ENCODE assay signal across 9 cellular contexts in genomic region chr19:38506723-38507550, GRCh38.
DNase-seq lines count a peak whose midpoint lies in the region; ATAC-seq and TF ChIP-seq lines count a peak whose summit lies in the region.
"Had no signal": no experiment of that assay in that cellular context is flagged by ENCODE, and none has a peak within 500 bp of the region (broad histone marks: within the 10 kb centered on the region; RNA-seq: fewer than 3 reads in every experiment).

No MANE protein-coding gene starts in this region.

- intact Hi-C loops in natural killer cell (cut with micrococcal nuclease): loop anchor here (5.0 kb wide), 1 partner anchor 105 kb away; the partner anchor contains the start of gene FAM98C
- intact Hi-C loops in upper lobe of right lung (cut with DNase I): no loop called here

- H3K4me3 ChIP-seq in H7 (ENCODE audit: insufficient read depth, low read depth, low read length) (peak overlapping the region; percentile 23), upper lobe of right lung (no peak overlapping the region)

- DNase-seq in COLO668 (lab: John Stamatoyannopoulos, UW; ENCODE audit: unreplicated experiment) (peak; percentile 30), H7 (peak; percentile 100), NCI-H446 treated with DMSO at 0.1 percent for 48 hours (lab: John Stamatoyannopoulos, UW) (peak; percentile 32), epithelial cell of prostate (ENCODE audit: low read depth, low spot score) (peak; percentile 16), natural killer cell (peak; percentile 42), upper lobe of right lung (peak; percentile 91)
- peak; percentile 92 for DNase-seq in activated CD4-positive, alpha-beta T cell treated with anti-CD3 and anti-CD28 coated beads, Interleukin-2, amount 10 ng/mL, durations not matched to agents 7 days and 5 days

- POLR2A ChIA-PET in activated CD4-positive, alpha-beta T cell treated with anti-CD3 and anti-CD28 coated beads, Interleukin-2, amount 10 ng/mL, durations not matched to agents 7 days and 5 days (lab: Charles Lee): no interaction called here

- H3K27ac Mint-ChIP-seq in activated CD4-positive, alpha-beta T cell treated with anti-CD3 and anti-CD28 coated beads, Interleukin-2, amount 10 ng/mL, durations not matched to agents 7 days and 5 days: peak overlapping the region; percentile 3
- no peak overlapping the region for H3K27ac Mint-ChIP-seq in natural killer cell

- H3K36me3 ChIP-seq in H7 (replicated peaks; ENCODE audit: control insufficient read depth, insufficient read depth, low read length) (peaks cover 14% of the 10 kb centered on the region), upper lobe of right lung (no peaks in the 10 kb centered on the region)

- CTCF ChIA-PET in activated CD4-positive, alpha-beta T cell treated with anti-CD3 and anti-CD28 coated beads, Interleukin-2, amount 10 ng/mL, durations not matched to agents 7 days and 5 days (lab: Charles Lee): interaction anchor here (0.6 to 0.7 kb wide), 2 partner anchors 104 to 153 kb away, joined by 3 to 5 read pairs; partner anchors contain the start of gene FAM98C

- no peaks in the 10 kb centered on the region for H3K4me1 ChIP-seq in upper lobe of right lung
- H3K4me1 ChIP-seq: parathyroid adenoma had no signal

- H3K4me3 Mint-ChIP-seq in activated CD4-positive, alpha-beta T cell treated with anti-CD3 and anti-CD28 coated beads, Interleukin-2, amount 10 ng/mL, durations not matched to agents 7 days and 5 days: no peak overlapping the region
- peak overlapping the region; percentile 42 for H3K4me3 Mint-ChIP-seq in natural killer cell

- peaks cover 1% of the 10 kb centered on the region; the same call in 1 of the 2 replicates for H3K27me3 ChIP-seq in H7 (ENCODE audit: control insufficient read depth, insufficient read depth, low read length)
- H3K27me3 ChIP-seq in upper lobe of right lung: no peaks in the 10 kb centered on the region

- H3K4me1 Mint-ChIP-seq in activated CD4-positive, alpha-beta T cell treated with anti-CD3 and anti-CD28 coated beads, Interleukin-2, amount 10 ng/mL, durations not matched to agents 7 days and 5 days: peaks cover 18% of the 10 kb centered on the region
- H3K4me1 Mint-ChIP-seq in natural killer cell: peaks cover 0 to 7% of the 10 kb centered on the region in 2 donors

- no peaks in the 10 kb centered on the region for H3K9me3 Mint-ChIP-seq in activated CD4-positive, alpha-beta T cell treated with anti-CD3 and anti-CD28 coated beads, Interleukin-2, amount 10 ng/mL, durations not matched to agents 7 days and 5 days
- H3K9me3 Mint-ChIP-seq in natural killer cell: no peaks in the 10 kb centered on the region

- H3K27me3 Mint-ChIP-seq in activated CD4-positive, alpha-beta T cell treated with anti-CD3 and anti-CD28 coated beads, Interleukin-2, amount 10 ng/mL, durations not matched to agents 7 days and 5 days: peaks cover 10% of the 10 kb centered on the region
- H3K27me3 Mint-ChIP-seq in natural killer cell (ENCODE audit: low read depth in 2 of 2): peaks cover 0 to 4% of the 10 kb centered on the region in 2 donors

- H3K27ac ChIP-seq in epithelial cell of prostate (no peak overlapping the region), upper lobe of right lung (no peak overlapping the region)
- H3K27ac ChIP-seq: parathyroid adenoma had no signal

- H3K9me3 ChIP-seq in upper lobe of right lung: no peaks in the 10 kb centered on the region

- H3K36me3 Mint-ChIP-seq in activated CD4-positive, alpha-beta T cell treated with anti-CD3 and anti-CD28 coated beads, Interleukin-2, amount 10 ng/mL, durations not matched to agents 7 days and 5 days (ENCODE audit: low read depth): no peaks in the 10 kb centered on the region
- no peaks in the 10 kb centered on the region for H3K36me3 Mint-ChIP-seq in natural killer cell

- TF ChIP-seq CTCF in natural killer cell (IDR thresholded peaks at IDR 0.05): no peak
- no peak for TF ChIP-seq CTCF in upper lobe of right lung (IDR thresholded peaks at IDR 0.05)

- ATAC-seq in natural killer cell: peak; percentile 80 to 89 (median 88)
- peak; percentile 96 for ATAC-seq in upper lobe of right lung
- ATAC-seq in HG02840 (IDR thresholded peaks at IDR 0.05; ENCODE audit: low FRiP score, unreplicated experiment): no peak

Comparison
In these comparisons a context has a peak if more than half of its experiments do, and no peak if none do; other contexts are left out.
1. DNase-seq: peak in every context shown above with its lines; median percentile 100 in H7; 92 in activated CD4-positive, alpha-beta T cell treated with anti-CD3 and anti-CD28 coated beads, Interleukin-2, amount 10 ng/mL, durations not matched to agents 7 days and 5 days; 91 in upper lobe of right lung; 42 in natural killer cell; 32 in NCI-H446 treated with DMSO at 0.1 percent for 48 hours; 30 in COLO668; 16 in epithelial cell of prostate.